Comparison of ENCODE assay signal across 16 cellular contexts in genomic region chr2:236643480-236643879, GRCh38.
DNase-seq lines count a peak whose midpoint lies in the region; ATAC-seq and TF ChIP-seq lines count a peak whose summit lies in the region.
"Had no signal": no experiment of that assay in that cellular context is flagged by ENCODE, and none has a peak within 500 bp of the region (broad histone marks: within the 10 kb centered on the region; RNA-seq: fewer than 3 reads in every experiment).

No MANE protein-coding gene starts in this region.

- no peak overlapping the region for H3K4me2 ChIP-seq in MM.1S (ENCODE audit: low read depth, low read length)

- H3F3A ChIP-seq in MM.1S (ENCODE audit: insufficient read depth, low read length), result no peaks in the 10 kb centered on the region

- no peak for DNase-seq in left ventricle myocardium inferior
- no peak for DNase-seq in Right ventricle myocardium superior
- peak; percentile 12 for DNase-seq in left lobe of liver (ENCODE audit: low spot score)
- DNase-seq in HuH-7.5 (ENCODE audit: low spot score), result no peak
- no peak for DNase-seq in MM.1S
- DNase-seq in stimulated activated naive CD8-positive, alpha-beta T cell treated with anti-CD3 and anti-CD28 coated beads, Interleukin-15, Interleukin-2, amounts not matched to agents 100 U/mL and 50 U/mL, for 24 hours, result no peak
- DNase-seq in HPDE6-E6E7 (ENCODE audit: extremely low spot score), result no peak
- DNase-seq: activated T-cell treated with anti-CD3 and anti-CD28 coated beads for 4 hours, Caco-2, foreskin melanocyte, NCI-H187, NCI-H446 treated with DMSO at 0.1 percent for 48 hours had no signal

- H3K4me1 ChIP-seq in left ventricle myocardium inferior (peaks cover 22% of the 10 kb centered on the region), MM.1S (ENCODE audit: low read length) (no peaks in the 10 kb centered on the region)
- H3K4me1 ChIP-seq: Caco-2 had no signal

- H4K20me1 ChIP-seq in MM.1S (ENCODE audit: insufficient read depth, low read length), result no peaks in the 10 kb centered on the region

- H3K9me2 ChIP-seq in MM.1S (replicated peaks; ENCODE audit: insufficient read depth, low read length), result no peaks in the 10 kb centered on the region

- H3K27me3 ChIP-seq in left ventricle myocardium inferior (ENCODE audit: low read depth), result no peaks in the 10 kb centered on the region
- no peaks in the 10 kb centered on the region for H3K27me3 ChIP-seq in MM.1S (replicated peaks; ENCODE audit: insufficient read depth, low read length)
- H3K27me3 ChIP-seq: cardiac muscle cell, MG63 had no signal

- H3K9ac ChIP-seq in MM.1S (ENCODE audit: low read length), result no peak overlapping the region

- intact Hi-C loops in left ventricle myocardium inferior (cut with micrococcal nuclease), result no loop called here
- intact Hi-C loops in Right ventricle myocardium superior (cut with DNase I), result no loop called here

- H3K27ac ChIP-seq in left ventricle myocardium inferior (replicated peaks), result peak overlapping the region; percentile 82
- peak overlapping the region in 17 of 21 experiments; percentile 27 to 88 (median 66) for H3K27ac ChIP-seq in skin epidermis
- H3K27ac ChIP-seq in MM.1S (ENCODE audit: low read length), result no peak overlapping the region
- H3K27ac ChIP-seq: cardiac muscle cell had no signal

- H3K9me3 ChIP-seq in left ventricle myocardium inferior (replicated peaks), result peaks cover 34% of the 10 kb centered on the region
- H3K9me3 ChIP-seq in MM.1S (replicated peaks; ENCODE audit: insufficient read depth, low read length), result no peaks in the 10 kb centered on the region
- H3K9me3 ChIP-seq: Caco-2 had no signal

- no peak overlapping the region for H3K4me3 ChIP-seq in left ventricle myocardium inferior
- H3K4me3 ChIP-seq in skin epidermis, result no peak overlapping the region
- no peak overlapping the region for H3K4me3 ChIP-seq in MM.1S (ENCODE audit: low read length)
- H3K4me3 ChIP-seq: cardiac muscle cell, GM12878, MG63 had no signal

- H2AFZ ChIP-seq in MM.1S (ENCODE audit: low read length), result no peak overlapping the region

- ATAC-seq in Right ventricle myocardium superior (ENCODE audit: poor library complexity) (no peak), left lobe of liver (no peak)
- ATAC-seq in stimulated activated naive CD8-positive, alpha-beta T cell treated with anti-CD3 and anti-CD28 coated beads, Interleukin-15, Interleukin-2, amounts not matched to agents 100 U/mL and 50 U/mL, for 24 hours, result no peak
- ATAC-seq: GM12878 had no signal

- H3K36me3 ChIP-seq in left ventricle myocardium inferior (no peaks in the 10 kb centered on the region), MM.1S (replicated peaks; ENCODE audit: insufficient read depth, low read length) (no peaks in the 10 kb centered on the region)
- H3K36me3 ChIP-seq: cardiac muscle cell, MG63 had no signal

- no peak for TF ChIP-seq CTCF in left ventricle myocardium inferior (IDR thresholded peaks at IDR 0.05; ENCODE audit: borderline replicate concordance)
- TF ChIP-seq CTCF in MM.1S (IDR thresholded peaks at IDR 0.05; ENCODE audit: low read length), result no peak

- H3K79me2 ChIP-seq in MM.1S (ENCODE audit: low read length), result no peaks in the 10 kb centered on the region
